In the genomic region with DNA sequence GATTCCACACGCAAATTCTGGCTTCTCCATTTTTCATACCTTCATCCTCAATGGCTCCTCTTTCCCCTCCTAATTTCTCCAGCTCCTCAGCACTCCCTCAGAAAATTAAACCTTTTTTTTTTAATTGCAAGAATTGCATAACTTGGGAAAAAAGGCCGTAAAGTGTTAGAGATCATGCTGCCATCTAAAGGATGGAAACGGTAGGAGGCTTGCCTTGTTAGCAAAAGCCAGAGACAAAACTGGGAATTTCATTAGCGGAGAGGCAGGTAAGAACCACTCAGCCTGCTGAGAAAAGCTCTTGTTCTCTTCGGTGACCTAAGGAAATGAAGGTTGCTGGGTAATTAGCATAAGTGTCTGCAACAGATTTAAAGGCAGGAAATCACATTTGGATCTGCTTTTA, we compare ENCODE assay signal across 8 cellular contexts.
DNase-seq lines count a peak whose midpoint lies in the region; ATAC-seq and TF ChIP-seq lines count a peak whose summit lies in the region.

No MANE protein-coding gene starts in this region.

- no peak overlapping the region for H3K4me2 ChIP-seq in fibroblast of lung (ENCODE audit: extremely low read depth, insufficient read depth, low read length)

- 23% methylated on average over 5 of the region's 5 CpGs for WGBS in prostate gland

- H3K9me3 ChIP-seq in NT2/D1 (ENCODE audit: insufficient read depth, low read length) (peaks cover 11% of the 10 kb centered on the region; the same call in 1 of the 2 replicates), fibroblast of lung (ENCODE audit: control insufficient read depth, insufficient read depth, low read depth, low read length) (no peaks in the 10 kb centered on the region), prostate gland (no peaks in the 10 kb centered on the region)

- peak; percentile 95 for DNase-seq in NT2/D1 (ENCODE audit: low read depth, low spot score)
- DNase-seq in fibroblast of lung (ENCODE audit: low read depth in 2 of 2): peak; percentile 59 to 76
- DNase-seq in prostate gland (ENCODE audit: low spot score): no peak
- DNase-seq in CD1c-positive myeloid dendritic cell (ENCODE audit: extremely low spot score): no peak
- no peak for DNase-seq in stimulated activated CD4-positive, alpha-beta T cell treated with anti-CD3 and anti-CD28 coated beads, Interleukin-15, amount 100 ng/mL, for 24 hours

- no peak for TF ChIP-seq POLR2A in prostate gland (IDR thresholded peaks at IDR 0.05)

- H3K9ac ChIP-seq in NT2/D1 (ENCODE audit: insufficient read length, low read depth) (no peak overlapping the region), fibroblast of lung (ENCODE audit: insufficient read depth, low read length) (no peak overlapping the region)

- no peaks in the 10 kb centered on the region for H3K27me3 ChIP-seq in NT2/D1 (ENCODE audit: insufficient read depth, insufficient read length)
- H3K27me3 ChIP-seq in fibroblast of lung (ENCODE audit: control insufficient read depth, insufficient read depth, low read length): no peaks in the 10 kb centered on the region
- no peaks in the 10 kb centered on the region for H3K27me3 ChIP-seq in prostate gland (replicated peaks; ENCODE audit: insufficient read depth)

- no peaks in the 10 kb centered on the region for H4K20me1 ChIP-seq in fibroblast of lung (ENCODE audit: control insufficient read depth, extremely low read depth, insufficient read depth, low read length)

- no peak overlapping the region for H3K4me3 ChIP-seq in GM12875 (ENCODE audit: low read depth, low read length)
- no peak overlapping the region for H3K4me3 ChIP-seq in NT2/D1 (ENCODE audit: insufficient read length, low read depth)
- H3K4me3 ChIP-seq in fibroblast of lung (replicated peaks in 1 of 4; ENCODE audit: control extremely low read depth in 1 of 4, insufficient read depth in 1 of 4, low read depth in 3 of 4, low read length in 4 of 4): no peak overlapping the region
- no peak overlapping the region for H3K4me3 ChIP-seq in prostate gland

- ATAC-seq in HG02759 (IDR thresholded peaks at IDR 0.05; ENCODE audit: unreplicated experiment) (no peak), HG02678 (IDR thresholded peaks at IDR 0.05; ENCODE audit: unreplicated experiment) (no peak)

- no peaks in the 10 kb centered on the region for H3K36me3 ChIP-seq in NT2/D1 (ENCODE audit: insufficient read depth, insufficient read length, low read length)
- no peaks in the 10 kb centered on the region for H3K36me3 ChIP-seq in fibroblast of lung (ENCODE audit: control insufficient read depth, insufficient read depth, low read length)
- H3K36me3 ChIP-seq in prostate gland: no peaks in the 10 kb centered on the region

- H2AFZ ChIP-seq in fibroblast of lung (ENCODE audit: low read length): no peak overlapping the region

- TF ChIP-seq CTCF in GM12875 (IDR thresholded peaks at IDR 0.05; ENCODE audit: borderline replicate concordance, insufficient read depth, low read depth, low read length): 0 out of 2 replicates have a peak, but pooled peaks have one; percentile 1
- TF ChIP-seq CTCF in fibroblast of lung (conservative IDR thresholded peaks at IDR 0.05 in 1 of 2, IDR thresholded peaks at IDR 0.05 in 1 of 2; ENCODE audit: low read depth in 1 of 2, low read length in 2 of 2): peak; percentile 77 to 82
- TF ChIP-seq CTCF in prostate gland (IDR thresholded peaks at IDR 0.05): peak in 3 of 4 experiments; percentile 45 to 61 (median 46)

- H3K4me1 ChIP-seq in NT2/D1 (ENCODE audit: insufficient read depth, insufficient read length): no peaks in the 10 kb centered on the region
- H3K4me1 ChIP-seq in fibroblast of lung (ENCODE audit: control insufficient read depth, extremely low read depth, insufficient read depth, low read length): no peaks in the 10 kb centered on the region
- no peaks in the 10 kb centered on the region for H3K4me1 ChIP-seq in prostate gland (replicated peaks)

- H3K27ac ChIP-seq in fibroblast of lung (ENCODE audit: insufficient read depth, low read length) (no peak overlapping the region), prostate gland (no peak overlapping the region)

- intact Hi-C loops in prostate gland (cut with DNase I): no loop called here

- H3K79me2 ChIP-seq in fibroblast of lung (ENCODE audit: control insufficient read depth, insufficient read depth, low read length): no peaks in the 10 kb centered on the region

Comparison
In these comparisons a context has a peak if more than half of its experiments do, and no peak if none do; other contexts are left out.
1. CTCF ChIP-seq: peak in every context shown above with its lines; median percentile 80 in fibroblast of lung; 46 in prostate gland; 1 in GM12875.
2. DNase-seq: peak in NT2/D1 (single experiment) and fibroblast of lung (2 of 2); none in prostate gland (single experiment), CD1c-positive myeloid dendritic cell (single experiment) and stimulated activated CD4-positive, alpha-beta T cell treated with anti-CD3 and anti-CD28 coated beads, Interleukin-15, amount 100 ng/mL, for 24 hours (single experiment).